In genomic region chr9:78295731-78296130, GRCh38 we compare ENCODE assay signal across 9 cellular contexts. TPM values are rescaled to one million over a fixed set of nuclear protein-coding genes. Genes with fewer than 3 reads are reported as not detected.
DNase-seq lines count a peak whose midpoint lies in the region; ATAC-seq, FAIRE-seq and TF ChIP-seq lines count a peak whose summit lies in the region.
"Had no signal": no experiment of that assay in that cellular context is flagged by ENCODE, and none has a peak within 500 bp of the region (broad histone marks: within the 10 kb centered on the region; RNA-seq: fewer than 3 reads in every experiment).

No MANE protein-coding gene starts in this region.

- H3K27me3 ChIP-seq in ascending aorta (no peaks in the 10 kb centered on the region), transverse colon (peaks cover 21% of the 10 kb centered on the region), psoas muscle (ENCODE audit: insufficient read depth in 3 of 3, low read length in 2 of 3) (peaks cover 0 to 50% (median 5%) of the 10 kb centered on the region in 3 donors)

- in situ Hi-C loops in transverse colon (cut with MboI; ENCODE audit: low pct_ligation_motif_present in 1 of 4, low pct_unique_long_range_greater_than_20kb in 1 of 4, low sequenced_read_pairs in 3 of 4) = no loop called here

- DNase-seq in activated T-cell treated with anti-CD3 and anti-CD28 coated beads, Interleukin-2, amount 50 U/mL, for 4 hours = no peak
- no peak for DNase-seq in activated T-cell treated with anti-CD3 and anti-CD28 coated beads, Interleukin-2, amount 50 U/mL, for 1 hour
- DNase-seq in ascending aorta (ENCODE audit: low spot score in 2 of 2) = no peak
- no peak for DNase-seq in kidney
- DNase-seq in transverse colon = no peak
- DNase-seq in UCSD-AML1 (lab: John Stamatoyannopoulos, UW; ENCODE audit: unreplicated experiment) = no peak
- DNase-seq in psoas muscle = no peak
- no peak for DNase-seq in posterior vena cava (ENCODE audit: low spot score)

- ATAC-seq in activated T-cell treated with anti-CD3 and anti-CD28 coated beads, Interleukin-2, amount 50 U/mL, for 4 hours = no peak
- no peak for ATAC-seq in psoas muscle

- no peaks in the 10 kb centered on the region for H3K9me3 ChIP-seq in ascending aorta
- no peaks in the 10 kb centered on the region for H3K9me3 ChIP-seq in kidney (ENCODE audit: control insufficient read depth in 1 of 2, low read length in 2 of 2)
- H3K9me3 ChIP-seq in transverse colon = no peaks in the 10 kb centered on the region
- no peaks in the 10 kb centered on the region for H3K9me3 ChIP-seq in psoas muscle

- peak overlapping the region; percentile 20 to 52 for H3K27ac ChIP-seq in ascending aorta
- H3K27ac ChIP-seq in kidney (ENCODE audit: low read depth in 2 of 2, low read length in 2 of 2) = no peak overlapping the region
- peak overlapping the region; percentile 50 to 74 (median 58) for H3K27ac ChIP-seq in transverse colon
- H3K27ac ChIP-seq in psoas muscle = no peak overlapping the region

- H3K9me3 Mint-ChIP-seq in activated T-cell treated with anti-CD3 and anti-CD28 coated beads, Interleukin-2, amount 50 U/mL, for 4 hours = no peaks in the 10 kb centered on the region

- no peak for TF ChIP-seq EP300 in transverse colon (IDR thresholded peaks at IDR 0.05; ENCODE audit: low read depth)

- no peak for TF ChIP-seq POLR2A in transverse colon (IDR thresholded peaks at IDR 0.05)

- WGBS in transverse colon (ENCODE audit: low coverage in 1 of 2), 2 donors = 59 to 70% methylated on average over 6 of the region's 6 CpGs
- WGBS in psoas muscle, 3 donors = 57 to 64% (median 61%) methylated on average over 6 of the region's 6 CpGs

- FAIRE-seq in kidney (lab: Jason Lieb, UNC) = no peak
- FAIRE-seq: G401.6 had no signal

- no peak overlapping the region for H3K9ac ChIP-seq in kidney (ENCODE audit: low read length in 2 of 2)

- H3K4me1 ChIP-seq in ascending aorta (peaks cover 4 to 9% of the 10 kb centered on the region in 2 donors), kidney (ENCODE audit: control insufficient read depth in 1 of 2, insufficient read depth in 1 of 2, low read depth in 1 of 2, low read length in 2 of 2) (peaks cover 0 to 6% of the 10 kb centered on the region in 2 donors), transverse colon (peaks cover 0 to 29% (median 26%) of the 10 kb centered on the region in 4 donors), psoas muscle (peaks cover 19% of the 10 kb centered on the region)

- H3K27me3 Mint-ChIP-seq in activated T-cell treated with anti-CD3 and anti-CD28 coated beads, Interleukin-2, amount 50 U/mL, for 4 hours (ENCODE audit: low read depth) = no peaks in the 10 kb centered on the region

- peak overlapping the region; percentile 57 to 76 for H3K4me3 ChIP-seq in ascending aorta
- H3K4me3 ChIP-seq in kidney (ENCODE audit: low read length in 2 of 2) = peak overlapping the region; percentile 81 to 84
- H3K4me3 ChIP-seq in transverse colon = peak overlapping the region in 2 of 4 donors; percentile 58 to 65
- H3K4me3 ChIP-seq in psoas muscle = no peak overlapping the region

- peak overlapping the region; percentile 90 for H3K4me3 Mint-ChIP-seq in activated T-cell treated with anti-CD3 and anti-CD28 coated beads, Interleukin-2, amount 50 U/mL, for 4 hours

- peaks cover 7% of the 10 kb centered on the region for H3K36me3 Mint-ChIP-seq in activated T-cell treated with anti-CD3 and anti-CD28 coated beads, Interleukin-2, amount 50 U/mL, for 4 hours (ENCODE audit: insufficient read depth)

- H3K36me3 ChIP-seq in ascending aorta = no peaks in the 10 kb centered on the region
- no peaks in the 10 kb centered on the region for H3K36me3 ChIP-seq in kidney (ENCODE audit: control insufficient read depth in 1 of 2, insufficient read depth in 2 of 2, low read length in 2 of 2)
- no peaks in the 10 kb centered on the region for H3K36me3 ChIP-seq in transverse colon
- no peaks in the 10 kb centered on the region for H3K36me3 ChIP-seq in psoas muscle (ENCODE audit: insufficient read depth in 1 of 2, low read depth in 1 of 2)

- TF ChIP-seq CTCF in ascending aorta (IDR thresholded peaks at IDR 0.05) (no peak), kidney (IDR thresholded peaks at IDR 0.05; ENCODE audit: borderline replicate concordance, extremely low read depth, insufficient read depth) (no peak), transverse colon (IDR thresholded peaks at IDR 0.05) (no peak), psoas muscle (IDR thresholded peaks at IDR 0.05) (no peak)

- intact Hi-C loops in ascending aorta (cut with DNase I) = no loop called here
- intact Hi-C loops in kidney (cut with DNase I) = no loop called here
- intact Hi-C loops in transverse colon (cut with DNase I; ENCODE audit: low total_unique reads) = no loop called here
- intact Hi-C loops in psoas muscle (cut with DNase I) = loop anchor here in 1 of 2 donors (10.0 kb wide), 1 partner anchor 61 kb away; the partner anchor contains the start of gene CEP78
- intact Hi-C loops in posterior vena cava (cut with DNase I) = loop anchor here in 1 of 2 donors (1.0 kb wide), 1 partner anchor 27 kb away; no protein-coding TSS in a partner anchor

- H3K4me1 Mint-ChIP-seq in activated T-cell treated with anti-CD3 and anti-CD28 coated beads, Interleukin-2, amount 50 U/mL, for 4 hours (ENCODE audit: low read depth) = peaks cover 31% of the 10 kb centered on the region

RNA-seq across cellular contexts. Expression of gene PSAT1, which starts 1.2 kb away (rescaled TPM):
- 100 to 1,000 TPM; 105 to 139 (median 120) TPM for total RNA-seq in activated T-cell treated with anti-CD3 and anti-CD28 coated beads, Interleukin-2, amount 50 U/mL, for 4 hours
- total RNA-seq in ascending aorta (1.9 TPM), kidney (22.4 TPM), transverse colon (1 to 10 TPM in 3 of 4 donors, not detected in 1; 1.6 to 3.5 (median 2.3) TPM), psoas muscle (1 to 10 TPM in 1 of 4 donors, under 1 TPM in 3; 0.15 to 1.1 (median 0.52) TPM), posterior vena cava (10 to 100 TPM in 1 of 2 donors, 1 to 10 TPM in 1; 2.5 to 18.6 TPM)
- polyA plus RNA-seq in kidney (ENCODE audit: insufficient read depth, low read depth, low replicate concordance) (141 TPM), psoas muscle (1 to 10 TPM in 2 of 3 donors, under 1 TPM in 1; 0.31 to 2.0 (median 1.6) TPM)

RNA-seq across cellular contexts. Expression of gene CEP78, which starts 59.9 kb away (rescaled TPM):
- total RNA-seq in activated T-cell treated with anti-CD3 and anti-CD28 coated beads, Interleukin-2, amount 50 U/mL, for 4 hours = 10 to 100 TPM; 29.4 to 30.8 (median 29.6) TPM
- 19.8 TPM for total RNA-seq in ascending aorta
- total RNA-seq in kidney = 8.9 TPM
- polyA plus RNA-seq in kidney (ENCODE audit: insufficient read depth, low read depth, low replicate concordance) = 7.5 TPM
- 1 to 10 TPM; 2.6 to 7.3 (median 4.3) TPM for total RNA-seq in transverse colon
- total RNA-seq in psoas muscle = 1 to 10 TPM; 2.5 to 4.3 (median 4.2) TPM
- polyA plus RNA-seq in psoas muscle = 1 to 10 TPM; 1.8 to 3.0 (median 2.3) TPM
- total RNA-seq in posterior vena cava = 10 to 100 TPM in 1 of 2 donors, 1 to 10 TPM in 1; 9.9 to 11.8 TPM

Comparison
In these comparisons a context has a peak if more than half of its experiments do, and no peak if none do; other contexts are left out.
1. H3K27ac ChIP-seq: peak in ascending aorta (2 of 2) and transverse colon (4 of 4); none in kidney (0 of 2) and psoas muscle (single experiment).